In the genomic region with DNA sequence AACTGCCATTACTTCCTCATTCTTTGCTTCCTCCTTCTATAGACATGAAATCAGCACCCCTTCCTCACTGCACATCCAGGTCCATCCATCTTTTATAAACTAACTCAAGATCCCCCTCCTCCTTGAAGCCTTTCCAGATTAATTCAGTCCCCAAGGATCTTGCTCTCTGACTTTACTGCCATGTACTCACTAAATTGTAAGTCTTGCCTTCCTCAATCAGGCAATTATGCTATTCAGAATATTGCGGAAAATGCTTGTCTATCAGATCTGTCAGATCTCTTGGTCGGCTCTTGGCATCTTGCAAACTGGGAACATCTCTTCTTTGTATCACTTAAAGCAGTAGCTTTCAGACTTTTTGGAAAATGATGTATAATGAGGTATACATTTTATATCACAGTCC, we compare ENCODE assay signal across 11 cellular contexts. TPM values are rescaled to one million over a fixed set of nuclear protein-coding genes. Genes with fewer than 3 reads are reported as not detected.
DNase-seq lines count a peak whose midpoint lies in the region; ATAC-seq and TF ChIP-seq lines count a peak whose summit lies in the region.
"Had no signal": no experiment of that assay in that cellular context is flagged by ENCODE, and none has a peak within 500 bp of the region (broad histone marks: within the 10 kb centered on the region; RNA-seq: fewer than 3 reads in every experiment).

No MANE protein-coding gene starts in this region.

- H3F3A ChIP-seq in OCI-LY1 (ENCODE audit: insufficient read depth, low read length) = no peaks in the 10 kb centered on the region

- peak overlapping the region; percentile 12 for H3K27ac ChIP-seq in OCI-LY1 (ENCODE audit: low read depth, low read length, poor library complexity, severe bottlenecking)
- H3K27ac ChIP-seq: tibial artery had no signal

- no peak overlapping the region for H3K9ac ChIP-seq in OCI-LY1 (ENCODE audit: low read length)

- H3K36me3 ChIP-seq in OCI-LY1 (ENCODE audit: insufficient read depth, low read length) = no peaks in the 10 kb centered on the region
- H3K36me3 ChIP-seq: tibial artery had no signal

- H3K9me3 Mint-ChIP-seq in brain = no peaks in the 10 kb centered on the region

- peaks cover 31% of the 10 kb centered on the region for H3K79me2 ChIP-seq in OCI-LY1 (ENCODE audit: insufficient read depth, low read length)

- H3K9me3 ChIP-seq in OCI-LY1 (ENCODE audit: low read length) = no peaks in the 10 kb centered on the region
- H3K9me3 ChIP-seq: tibial artery had no signal

- peak; percentile 30 for DNase-seq in NCI-H2029 treated with DMSO at 0.1 percent for 48 hours (lab: John Stamatoyannopoulos, UW)
- DNase-seq in NCI-H2029 (lab: John Stamatoyannopoulos, UW) = no peak
- peak; percentile 47 for DNase-seq in CD1c-positive myeloid dendritic cell (ENCODE audit: extremely low spot score)
- no peak for DNase-seq in NCI-H1436 (lab: John Stamatoyannopoulos, UW)
- DNase-seq: NCI-H2171, tibial artery had no signal

- H3K4me3 ChIP-seq in OCI-LY1 (ENCODE audit: low read depth, low read length, poor library complexity, severe bottlenecking) = peak overlapping the region; percentile 18
- H3K4me3 ChIP-seq: lung, tibial artery had no signal

- H3K4me1 ChIP-seq in OCI-LY1 (ENCODE audit: insufficient read depth, low read length, severe bottlenecking) = peaks cover 74% of the 10 kb centered on the region

- H3K36me3 Mint-ChIP-seq in brain = no peaks in the 10 kb centered on the region

- peak overlapping the region in 1 of 5 experiments; percentile 25 for H3K27ac Mint-ChIP-seq in brain

- H3K27me3 ChIP-seq in OCI-LY1 (ENCODE audit: insufficient read depth, low read length) = no peaks in the 10 kb centered on the region

- peak overlapping the region in 4 of 5 experiments; percentile 7 to 45 (median 24) for H3K4me3 Mint-ChIP-seq in brain

- peak overlapping the region; percentile 31; the same call in 1 of the 2 replicates for H3K4me2 ChIP-seq in OCI-LY1 (ENCODE audit: low read length)

- H3K9me2 ChIP-seq in OCI-LY1 (ENCODE audit: low read depth, low read length) = no peaks in the 10 kb centered on the region

- TF ChIP-seq CTCF in OCI-LY1 (IDR thresholded peaks at IDR 0.05; ENCODE audit: low read length) (no peak), brain (conservative IDR thresholded peaks at IDR 0.05) (no peak)

- H3K4me1 Mint-ChIP-seq in brain = peaks cover 47% of the 10 kb centered on the region

- H4K20me1 ChIP-seq in OCI-LY1 (ENCODE audit: insufficient read depth, low read length) = no peaks in the 10 kb centered on the region

- H3K27me3 Mint-ChIP-seq in brain = peaks cover 15% of the 10 kb centered on the region

- no peak for ATAC-seq in HG03565 (IDR thresholded peaks at IDR 0.05; ENCODE audit: unreplicated experiment)
- no peak for ATAC-seq in GM18511 (IDR thresholded peaks at IDR 0.05; ENCODE audit: unreplicated experiment)

- H2AFZ ChIP-seq in OCI-LY1 (ENCODE audit: low read length) = no peak overlapping the region

RNA-seq across cellular contexts. Expression of gene GPRIN3, which starts 3.6 kb away (rescaled TPM):
- 0.24 TPM for polyA plus RNA-seq in brain (ENCODE audit: insufficient read depth, low read depth, low replicate concordance)

Comparison
In these comparisons a context has a peak if more than half of its experiments do, and no peak if none do; other contexts are left out.
1. DNase-seq: peak in NCI-H2029 treated with DMSO at 0.1 percent for 48 hours (single experiment) and CD1c-positive myeloid dendritic cell (single experiment); none in NCI-H2029 (single experiment) and NCI-H1436 (single experiment).